Comparison of ENCODE assay signal across 8 cellular contexts in the genomic region with DNA sequence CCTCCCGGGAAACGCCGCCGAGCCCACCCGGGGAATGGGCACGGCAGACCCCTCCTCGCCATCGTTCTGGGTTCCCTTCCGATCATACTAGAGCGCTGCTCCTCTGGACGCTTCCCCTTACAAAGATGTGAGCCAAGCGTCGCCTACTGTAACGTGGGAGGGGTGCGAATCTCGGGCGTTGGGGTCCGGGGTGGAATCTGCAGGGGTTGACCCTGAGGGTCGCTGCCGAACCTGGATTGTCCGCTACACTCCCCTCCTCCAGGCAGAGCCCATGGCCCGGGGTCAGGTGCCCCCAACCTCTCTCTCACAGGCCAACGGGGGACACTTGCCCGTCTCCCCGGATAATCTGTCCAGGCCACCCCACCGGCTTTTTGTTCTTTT. TPM values are rescaled to one million over a fixed set of nuclear protein-coding genes. Genes with fewer than 3 reads are reported as not detected.
DNase-seq lines count a peak whose midpoint lies in the region; ATAC-seq and TF ChIP-seq lines count a peak whose summit lies in the region.

No MANE protein-coding gene starts in this region.

- H3K4me1 ChIP-seq in CD4-positive, alpha-beta memory T cell (ENCODE audit: insufficient read depth, low read length), result peaks cover 69% of the 10 kb centered on the region
- H3K4me1 ChIP-seq in esophagus muscularis mucosa (peaks cover 28 to 81% (median 79%) of the 10 kb centered on the region in 4 donors), parathyroid adenoma (peaks cover 4% of the 10 kb centered on the region)

- no peaks in the 10 kb centered on the region for H3K9me3 ChIP-seq in CD4-positive, alpha-beta memory T cell (ENCODE audit: control insufficient read depth in 1 of 2, low read length in 2 of 2)
- H3K9me3 ChIP-seq in esophagus muscularis mucosa (no peaks in the 10 kb centered on the region), parathyroid adenoma (ENCODE audit: control insufficient read depth, low read length) (no peaks in the 10 kb centered on the region)

- H3K36me3 ChIP-seq in CD4-positive, alpha-beta memory T cell (ENCODE audit: insufficient read depth, low read length), result no peaks in the 10 kb centered on the region
- H3K36me3 ChIP-seq in esophagus muscularis mucosa (no peaks in the 10 kb centered on the region), parathyroid adenoma (ENCODE audit: control insufficient read depth, insufficient read depth, low read length) (no peaks in the 10 kb centered on the region)

- H3K4me3 ChIP-seq in CD4-positive, alpha-beta memory T cell (ENCODE audit: low read length in 2 of 2), result peak overlapping the region in 1 of 2 donors; percentile 32
- peak overlapping the region; percentile 49 to 55 (median 50) for H3K4me3 ChIP-seq in esophagus muscularis mucosa
- peak overlapping the region; percentile 40 for H3K4me3 ChIP-seq in parathyroid adenoma (ENCODE audit: low read depth, low read length)

- H3K36me3 Mint-ChIP-seq in CD4-positive, alpha-beta memory T cell, result peaks cover 0 to 2% of the 10 kb centered on the region in 2 donors

- H3K9ac ChIP-seq in parathyroid adenoma, result no peak overlapping the region

- no peak for DNase-seq in CD4-positive, alpha-beta memory T cell
- DNase-seq in RWPE1 (ENCODE audit: low spot score) (no peak), esophagus muscularis mucosa (ENCODE audit: extremely low spot score) (no peak), HEK293T (ENCODE audit: extremely low spot score) (no peak), GM10248 (ENCODE audit: extremely low spot score) (no peak), SKM-1 (lab: John Stamatoyannopoulos, UW; ENCODE audit: unreplicated experiment) (no peak)

- peak overlapping the region; percentile 81 for H3K4me2 ChIP-seq in parathyroid adenoma (ENCODE audit: low read length)

- H3K9me3 Mint-ChIP-seq in CD4-positive, alpha-beta memory T cell, result no peaks in the 10 kb centered on the region

- no peak for ATAC-seq in HG03097 (IDR thresholded peaks at IDR 0.05; ENCODE audit: low FRiP score, unreplicated experiment)

- intact Hi-C loops in CD4-positive, alpha-beta memory T cell (cut with micrococcal nuclease), result loop anchor here (2.0 kb wide), 1 partner anchor 15 kb away; no protein-coding TSS in a partner anchor
- intact Hi-C loops in esophagus muscularis mucosa (cut with DNase I), result no loop called here

- no peak overlapping the region for H2AFZ ChIP-seq in parathyroid adenoma

- POLR2A ChIA-PET in CD4-positive, alpha-beta memory T cell (lab: Charles Lee; ENCODE audit: partially characterized antibody), result interaction anchor here (1.2 to 1.3 kb wide), 2 partner anchors 15 to 70 kb away, joined by 3 to 4 read pairs; no protein-coding TSS in a partner anchor
- POLR2A ChIA-PET in RWPE1 (lab: Yijun Ruan, JAX; ENCODE audit: low non-redundant PET), result no interaction called here
- POLR2A ChIA-PET in HEK293T (lab: Yijun Ruan, JAX), result no interaction called here
- POLR2A ChIA-PET in GM10248 (lab: Yijun Ruan, JAX), result no interaction called here

- CTCF ChIA-PET in CD4-positive, alpha-beta memory T cell (lab: Charles Lee; ENCODE audit: partially characterized antibody), result no interaction called here
- CTCF ChIA-PET in RWPE1 (lab: Yijun Ruan, JAX), result no interaction called here
- CTCF ChIA-PET in HEK293T (lab: Yijun Ruan, JAX), result no interaction called here
- CTCF ChIA-PET in GM10248 (lab: Yijun Ruan, JAX), result no interaction called here

- H3K4me3 Mint-ChIP-seq in CD4-positive, alpha-beta memory T cell, result peak overlapping the region; percentile 66 to 86 (median 82)

- no peak for TF ChIP-seq CTCF in RWPE1 (conservative IDR thresholded peaks at IDR 0.05; ENCODE audit: low read depth)
- no peak for TF ChIP-seq CTCF in esophagus muscularis mucosa (IDR thresholded peaks at IDR 0.05)
- no peak for TF ChIP-seq CTCF in parathyroid adenoma (IDR thresholded peaks at IDR 0.05)
- no peak for TF ChIP-seq CTCF in GM10248 (IDR thresholded peaks at IDR 0.05; ENCODE audit: control extremely low read depth, extremely low read depth, low read depth, missing control alignments)

- no peaks in the 10 kb centered on the region for H3K27me3 ChIP-seq in CD4-positive, alpha-beta memory T cell (ENCODE audit: insufficient read depth, low read length)
- H3K27me3 ChIP-seq in esophagus muscularis mucosa (peaks cover 0 to 4% (median 0%) of the 10 kb centered on the region in 4 donors), parathyroid adenoma (ENCODE audit: control insufficient read depth, insufficient read depth, low read length) (no peaks in the 10 kb centered on the region)

- TF ChIP-seq POLR2A in esophagus muscularis mucosa (IDR thresholded peaks at IDR 0.05; ENCODE audit: low read depth), result no peak

- 15% methylated on average over 21 of the region's 26 CpGs for WGBS in esophagus muscularis mucosa

- no peaks in the 10 kb centered on the region for H3K27me3 Mint-ChIP-seq in CD4-positive, alpha-beta memory T cell

- peak overlapping the region; percentile 9 for H3K27ac ChIP-seq in CD4-positive, alpha-beta memory T cell (ENCODE audit: low read depth, low read length)
- peak overlapping the region; percentile 82 for H3K27ac ChIP-seq in RWPE1
- no peak overlapping the region for H3K27ac ChIP-seq in esophagus muscularis mucosa (replicated peaks in 1 of 4)
- H3K27ac ChIP-seq in parathyroid adenoma, result no peak overlapping the region

- peak overlapping the region in 4 of 7 donors; percentile 10 to 84 (median 76) for H3K27ac Mint-ChIP-seq in CD4-positive, alpha-beta memory T cell

- peaks cover 37 to 84% (median 61%) of the 10 kb centered on the region in 4 donors for H3K4me1 Mint-ChIP-seq in CD4-positive, alpha-beta memory T cell

- H3K79me2 ChIP-seq in parathyroid adenoma, result peaks cover 18% of the 10 kb centered on the region

- no peak for TF ChIP-seq EP300 in esophagus muscularis mucosa (IDR thresholded peaks at IDR 0.05)

TF ChIP-seq in HEK293T, 16 proteins besides CTCF, POLR2A, EP300 and RAD21:
- TF ChIP-seq BHLHE40 (IDR thresholded peaks at IDR 0.05; ENCODE audit: borderline replicate concordance) (no peak), SP1 (IDR thresholded peaks at IDR 0.05) (no peak), FOXM1 (IDR thresholded peaks at IDR 0.05; ENCODE audit: borderline replicate concordance) (no peak), HDGF (IDR thresholded peaks at IDR 0.05; ENCODE audit: borderline replicate concordance) (no peak), SUZ12 (IDR thresholded peaks at IDR 0.05) (no peak), FOXK2 (IDR thresholded peaks at IDR 0.05) (no peak), TARDBP (IDR thresholded peaks at IDR 0.05) (no peak), ARNT (IDR thresholded peaks at IDR 0.05) (no peak), CTBP1 (IDR thresholded peaks at IDR 0.05; ENCODE audit: borderline replicate concordance) (no peak), NFRKB (IDR thresholded peaks at IDR 0.05) (no peak)
- TF ChIP-seq, protein P1, sequence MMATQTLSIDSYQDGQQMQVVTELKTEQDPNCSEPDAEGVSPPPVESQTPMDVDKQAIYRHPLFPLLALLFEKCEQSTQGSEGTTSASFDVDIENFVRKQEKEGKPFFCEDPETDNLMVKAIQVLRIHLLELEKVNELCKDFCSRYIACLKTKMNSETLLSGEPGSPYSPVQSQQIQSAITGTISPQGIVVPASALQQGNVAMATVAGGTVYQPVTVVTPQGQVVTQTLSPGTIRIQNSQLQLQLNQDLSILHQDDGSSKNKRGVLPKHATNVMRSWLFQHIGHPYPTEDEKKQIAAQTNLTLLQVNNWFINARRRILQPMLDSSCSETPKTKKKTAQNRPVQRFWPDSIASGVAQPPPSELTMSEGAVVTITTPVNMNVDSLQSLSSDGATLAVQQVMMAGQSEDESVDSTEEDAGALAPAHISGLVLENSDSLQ (IDR thresholded peaks at IDR 0.05), result no peak

RNA-seq across cellular contexts. Expression of gene BCOR, which starts 13.8 kb away (rescaled TPM):
- total RNA-seq in CD4-positive, alpha-beta memory T cell, result 10 to 100 TPM; 47.1 to 48.7 TPM
- polyA plus RNA-seq in CD4-positive, alpha-beta memory T cell, result 1 to 10 TPM; 1.9 to 7.0 TPM
- total RNA-seq in esophagus muscularis mucosa, result 10 to 100 TPM; 19.9 to 32.5 (median 26.0) TPM

Comparison
In these comparisons a context has a peak if more than half of its experiments do, and no peak if none do; other contexts are left out.
1. H3K27ac ChIP-seq: peak in CD4-positive, alpha-beta memory T cell (single experiment) and RWPE1 (single experiment); none in esophagus muscularis mucosa (0 of 4) and parathyroid adenoma (single experiment).